12 cellular contexts compared by ENCODE assay signal in the genomic region with DNA sequence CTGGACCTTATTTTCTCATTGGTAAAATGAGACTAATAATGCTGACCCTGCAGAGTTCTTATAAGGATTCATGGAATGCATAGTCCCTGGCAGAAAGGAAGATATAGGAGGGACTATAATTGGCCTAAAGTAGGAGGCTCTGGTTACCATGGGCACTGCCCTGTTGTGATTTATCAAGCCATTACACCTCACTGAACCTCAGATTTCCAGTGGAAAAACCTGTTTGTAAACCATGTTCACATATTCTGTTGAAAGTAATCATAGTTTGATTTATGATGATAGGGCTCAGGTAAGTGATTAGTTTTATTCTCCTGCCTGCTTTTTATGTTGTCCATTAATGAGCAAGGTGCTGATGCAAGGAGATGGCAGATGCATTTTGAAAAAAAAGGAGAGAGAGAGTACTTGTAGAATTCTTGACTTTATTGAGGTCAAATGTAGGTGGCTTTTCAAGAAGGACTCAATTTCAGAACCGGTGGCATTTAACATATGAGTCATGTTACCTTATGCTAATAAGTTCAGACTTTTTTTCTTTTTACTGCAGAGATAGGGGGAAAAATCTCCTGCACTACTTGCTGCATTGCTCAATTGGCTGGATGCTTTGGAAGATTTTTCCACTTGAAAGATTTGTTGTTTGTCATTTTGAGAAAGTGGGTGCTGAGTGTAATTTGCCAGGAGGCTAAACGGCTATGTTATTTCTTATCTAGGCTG. TPM values are rescaled to one million over a fixed set of nuclear protein-coding genes. Genes with fewer than 3 reads are reported as not detected.
DNase-seq lines count a peak whose midpoint lies in the region; ATAC-seq, FAIRE-seq and TF ChIP-seq lines count a peak whose summit lies in the region.
"Had no signal": no experiment of that assay in that cellular context is flagged by ENCODE, and none has a peak within 500 bp of the region (broad histone marks: within the 10 kb centered on the region; RNA-seq: fewer than 3 reads in every experiment).

No MANE protein-coding gene starts in this region.

- H3K36me3 ChIP-seq in keratinocyte (ENCODE audit: control insufficient read depth in 2 of 2, extremely low read depth in 1 of 2, insufficient read depth in 2 of 2, low read length in 2 of 2): no peaks in the 10 kb centered on the region

- peak overlapping the region; percentile 50 for H3K4me3 Mint-ChIP-seq in activated T-helper 17 cell treated with anti-CD3 and anti-CD28 coated beads, Interleukin-2, amount 50 U/mL, for 72 hours
- H3K4me3 Mint-ChIP-seq in T-helper 2 cell treated with Interferon-gamma antibody and Interleukin-4, amounts not matched to agents 5 μg/mL and 100 μg/mL, for 36 hours: no peak overlapping the region

- peak; percentile 91 for ATAC-seq in activated T-helper 17 cell treated with anti-CD3 and anti-CD28 coated beads, Interleukin-2, amount 50 U/mL, for 72 hours (replicated peaks)
- no peak for ATAC-seq in left lobe of liver

- DNase-seq in AG08395 (ENCODE audit: low spot score) (peak; percentile 35), GM10248 (ENCODE audit: extremely low spot score) (peak; percentile 29), keratinocyte (ENCODE audit: low read depth, low spot score) (no peak), left lobe of liver (ENCODE audit: low spot score) (no peak), 8988T (no peak), dorsolateral prefrontal cortex (no peak)
- no peak for DNase-seq in T-helper 2 cell treated with Interferon-gamma antibody and Interleukin-4, amounts not matched to agents 5 μg/mL and 100 μg/mL, for 36 hours (ENCODE audit: low spot score)
- DNase-seq: activated CD4-positive, alpha-beta T cell treated with anti-CD3 and anti-CD28 coated beads for 1 hour; erythroblast; occipital lobe; substantia nigra had no signal

- CTCF ChIA-PET in GM10248 (lab: Yijun Ruan, JAX): interaction anchor here (1.5 to 4.5 kb wide), 2 partner anchors 8 to 12 kb away, joined by 5 to 32 read pairs; no protein-coding TSS in a partner anchor

- no peaks in the 10 kb centered on the region for H3K9me3 Mint-ChIP-seq in activated T-helper 17 cell treated with anti-CD3 and anti-CD28 coated beads, Interleukin-2, amount 50 U/mL, for 72 hours
- H3K9me3 Mint-ChIP-seq in T-helper 2 cell treated with Interferon-gamma antibody and Interleukin-4, amounts not matched to agents 5 μg/mL and 100 μg/mL, for 36 hours: no peaks in the 10 kb centered on the region

- peak overlapping the region; percentile 65 for H3K27ac ChIP-seq in keratinocyte (ENCODE audit: control insufficient read depth, insufficient read depth, low read length)
- peak overlapping the region in 21 of 59 donors; percentile 1 to 64 (median 34) for H3K27ac ChIP-seq in dorsolateral prefrontal cortex

- H3K27me3 ChIP-seq in keratinocyte (ENCODE audit: control insufficient read depth, extremely low read depth, insufficient read depth, low read length) (no peaks in the 10 kb centered on the region), dorsolateral prefrontal cortex (no peaks in the 10 kb centered on the region)

- dilution Hi-C loops in keratinocyte (cut with MboI; ENCODE audit: extremely low pct_ligation_motif_present, low sequenced_read_pairs): no loop called here

- no peaks in the 10 kb centered on the region for H3K27me3 Mint-ChIP-seq in activated T-helper 17 cell treated with anti-CD3 and anti-CD28 coated beads, Interleukin-2, amount 50 U/mL, for 72 hours
- no peaks in the 10 kb centered on the region for H3K27me3 Mint-ChIP-seq in T-helper 2 cell treated with Interferon-gamma antibody and Interleukin-4, amounts not matched to agents 5 μg/mL and 100 μg/mL, for 36 hours (ENCODE audit: low read depth)

- H3K27ac Mint-ChIP-seq in activated T-helper 17 cell treated with anti-CD3 and anti-CD28 coated beads, Interleukin-2, amount 50 U/mL, for 72 hours: peak overlapping the region; percentile 74
- H3K27ac Mint-ChIP-seq in T-helper 2 cell treated with Interferon-gamma antibody and Interleukin-4, amounts not matched to agents 5 μg/mL and 100 μg/mL, for 36 hours: no peak overlapping the region

- peak overlapping the region; percentile 63 for H3K4me2 ChIP-seq in keratinocyte (ENCODE audit: control insufficient read depth, extremely low read depth, insufficient read depth, low read depth, low read length)

- TF ChIP-seq CTCF in GM10248 (IDR thresholded peaks at IDR 0.05; ENCODE audit: control extremely low read depth, extremely low read depth, low read depth, missing control alignments) (no peak), keratinocyte (optimal IDR thresholded peaks at IDR 0.05 in 1 of 3, IDR thresholded peaks at IDR 0.05 in 1 of 3, conservative IDR thresholded peaks at IDR 0.05 in 1 of 3; ENCODE audit: extremely low read depth in 1 of 3, insufficient read depth in 2 of 3, low read length in 3 of 3) (no peak), dorsolateral prefrontal cortex (IDR thresholded peaks at IDR 0.05 in 54 of 56, conservative IDR thresholded peaks at IDR 0.05 in 2 of 56; ENCODE audit: low read depth in 1 of 56, partially characterized antibody in 56 of 56) (no peak)

- H4K20me1 ChIP-seq in keratinocyte (ENCODE audit: control insufficient read depth, extremely low read depth, insufficient read depth, low read length): no peaks in the 10 kb centered on the region

- H3K36me3 Mint-ChIP-seq in activated T-helper 17 cell treated with anti-CD3 and anti-CD28 coated beads, Interleukin-2, amount 50 U/mL, for 72 hours (ENCODE audit: low read depth): no peaks in the 10 kb centered on the region
- peaks cover 4% of the 10 kb centered on the region for H3K36me3 Mint-ChIP-seq in T-helper 2 cell treated with Interferon-gamma antibody and Interleukin-4, amounts not matched to agents 5 μg/mL and 100 μg/mL, for 36 hours (ENCODE audit: low read depth)

- H3K4me3 ChIP-seq in keratinocyte (ENCODE audit: control insufficient read depth in 2 of 3, extremely low read depth in 1 of 3, insufficient read depth in 2 of 3, low read depth in 1 of 3, low read length in 3 of 3) (peak overlapping the region in 1 of 3 experiments; percentile 8), dorsolateral prefrontal cortex (no peak overlapping the region)

- no peak overlapping the region for H2AFZ ChIP-seq in keratinocyte (ENCODE audit: control insufficient read depth, low read length)

- intact Hi-C loops in dorsolateral prefrontal cortex (cut with DNase I): no loop called here

- H3K9ac ChIP-seq in keratinocyte (ENCODE audit: control insufficient read depth, extremely low read depth, insufficient read depth, low read length): no peak overlapping the region

- H3K9me3 ChIP-seq in keratinocyte (ENCODE audit: control insufficient read depth, low read depth, low read length): no peaks in the 10 kb centered on the region

- peaks cover 77% of the 10 kb centered on the region for H3K79me2 ChIP-seq in keratinocyte (ENCODE audit: control insufficient read depth, insufficient read depth, low read length)

- no peaks in the 10 kb centered on the region for H3K9me1 ChIP-seq in keratinocyte (ENCODE audit: control insufficient read depth, extremely low read depth, insufficient read depth, low read length)

- H3K4me1 Mint-ChIP-seq in activated T-helper 17 cell treated with anti-CD3 and anti-CD28 coated beads, Interleukin-2, amount 50 U/mL, for 72 hours: peaks cover 35% of the 10 kb centered on the region
- H3K4me1 Mint-ChIP-seq in T-helper 2 cell treated with Interferon-gamma antibody and Interleukin-4, amounts not matched to agents 5 μg/mL and 100 μg/mL, for 36 hours (ENCODE audit: low read depth): peaks cover 26% of the 10 kb centered on the region

- peak; percentile 63 for FAIRE-seq in keratinocyte (lab: Jason Lieb, UNC)

- POLR2A ChIA-PET in GM10248 (lab: Yijun Ruan, JAX): no interaction called here

- peaks cover 75% of the 10 kb centered on the region for H3K4me1 ChIP-seq in keratinocyte (ENCODE audit: control insufficient read depth, extremely low read depth, insufficient read depth, low read length)

RNA-seq across cellular contexts. Expression of a gene that starts 14.6 kb away (rescaled TPM):
- total RNA-seq in activated T-helper 17 cell treated with anti-CD3 and anti-CD28 coated beads, Interleukin-2, amount 50 U/mL, for 72 hours: 10 to 100 TPM; 28.5 to 59.9 TPM
- 23.2 to 112 TPM (median 50.2 TPM) in 3 replicates for polyA plus RNA-seq in keratinocyte
- 13.5 TPM for polyA plus RNA-seq in keratinocyte (2011; ENCODE audit: low read depth)
- polyA plus RNA-seq in keratinocyte (2011; cell fraction: cytosol; rRNA removed): 52.7 and 56.2 TPM in 2 replicates
- polyA plus RNA-seq in keratinocyte (2011; cell fraction: nucleus; rRNA removed): 72.7 and 76.5 TPM in 2 replicates
- polyA plus RNA-seq in keratinocyte (2012; ENCODE audit: low replicate concordance): 17.9 and 74.8 TPM in 2 replicates
- polyA minus RNA-seq in keratinocyte: 47.2 to 164 TPM (median 91.6 TPM) in 3 replicates
- 77.5 TPM for polyA minus RNA-seq in keratinocyte (2011; cell fraction: cytosol; rRNA and poly(A)+ RNA removed)
- polyA minus RNA-seq in keratinocyte (2011; cell fraction: nucleus; rRNA and poly(A)+ RNA removed): 46.5 and 81.8 TPM in 2 replicates
- total RNA-seq in left lobe of liver (17.3 TPM), dorsolateral prefrontal cortex (100 to 1,000 TPM in 3 of 120 experiments, 10 to 100 TPM in 117; 34.6 to 110 (median 73.5) TPM)

RNA-seq across cellular contexts. Expression of a gene that starts 37.2 kb away (rescaled TPM):
- 10 to 100 TPM; 33.0 to 44.1 TPM for total RNA-seq in activated T-helper 17 cell treated with anti-CD3 and anti-CD28 coated beads, Interleukin-2, amount 50 U/mL, for 72 hours
- 58.3 to 63.1 TPM (median 61.3 TPM) in 3 replicates for polyA plus RNA-seq in keratinocyte
- polyA plus RNA-seq in keratinocyte (2011; ENCODE audit: low read depth): 10.3 TPM
- 55.8 and 56.6 TPM in 2 replicates for polyA plus RNA-seq in keratinocyte (2011; cell fraction: cytosol; rRNA removed)
- polyA plus RNA-seq in keratinocyte (2011; cell fraction: nucleus; rRNA removed): 38.1 and 43.8 TPM in 2 replicates
- 20.6 and 59.3 TPM in 2 replicates for polyA plus RNA-seq in keratinocyte (2012; ENCODE audit: low replicate concordance)
- polyA minus RNA-seq in keratinocyte: 35.8 to 47.7 TPM (median 43.7 TPM) in 3 replicates
- 50.1 TPM for polyA minus RNA-seq in keratinocyte (2011; cell fraction: cytosol; rRNA and poly(A)+ RNA removed)
- 15.6 and 23.6 TPM in 2 replicates for polyA minus RNA-seq in keratinocyte (2011; cell fraction: nucleus; rRNA and poly(A)+ RNA removed)
- total RNA-seq in left lobe of liver (119 TPM), dorsolateral prefrontal cortex (10 to 100 TPM; 40.4 to 91.9 (median 63.1) TPM)

Comparison
In these comparisons a context has a peak if more than half of its experiments do, and no peak if none do; other contexts are left out.
1. DNase-seq: peak in AG08395 (single experiment) and GM10248 (single experiment); none in keratinocyte (single experiment), T-helper 2 cell treated with Interferon-gamma antibody and Interleukin-4, amounts not matched to agents 5 μg/mL and 100 μg/mL, for 36 hours (single experiment), left lobe of liver (single experiment), 8988T (single experiment) and dorsolateral prefrontal cortex (0 of 10).